ENCODE assay signal across 22 cellular contexts in the genomic region with DNA sequence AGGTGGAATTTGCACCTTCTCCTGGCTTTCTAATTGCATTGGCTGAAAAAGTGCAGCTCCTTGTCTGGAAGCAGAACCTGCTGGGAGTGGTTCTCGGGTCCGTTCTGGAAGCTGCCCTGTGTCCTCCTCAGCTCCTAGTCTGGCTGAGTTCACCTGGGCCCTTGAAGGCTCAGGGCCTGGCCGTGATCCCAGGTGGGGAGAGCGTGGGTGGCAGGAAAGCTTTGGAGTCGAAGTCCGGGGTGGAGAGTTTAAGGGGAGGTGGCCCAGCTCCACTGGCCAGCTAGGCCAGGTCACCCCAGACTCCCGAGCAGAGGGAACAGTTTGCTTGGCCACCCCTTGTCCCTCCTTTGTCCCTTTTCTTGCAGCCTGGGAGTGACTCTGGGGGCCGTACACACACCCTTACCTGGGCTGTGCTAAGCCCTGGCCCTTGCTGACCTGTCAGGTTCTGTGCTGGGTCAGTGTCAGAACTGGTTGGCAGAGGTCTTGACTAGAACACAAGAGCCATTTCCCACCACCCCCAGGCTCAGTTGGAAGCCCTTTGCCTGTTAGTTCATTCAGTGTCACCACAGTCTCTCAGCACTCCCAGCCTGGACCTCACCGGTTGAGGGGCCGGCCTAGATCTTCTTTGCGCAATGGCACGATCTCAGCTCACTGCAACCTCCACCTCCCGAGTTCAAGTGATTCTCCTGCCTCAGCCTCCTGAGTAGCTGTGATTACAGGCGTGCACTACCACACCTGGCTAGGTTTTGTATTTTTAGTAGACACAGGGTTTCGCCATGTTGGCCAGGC. TPM values are rescaled to one million over a fixed set of nuclear protein-coding genes. Genes with fewer than 3 reads are reported as not detected.
A peak's percentile ranks its signal among the peaks of the same experiment; 100 is the strongest.
DNase-seq lines count a peak whose midpoint lies in the region; ATAC-seq, FAIRE-seq and TF ChIP-seq lines count a peak whose summit lies in the region.
"Had no signal": no experiment of that assay in that cellular context is flagged by ENCODE, and none has a peak within 500 bp of the region (broad histone marks: within the 10 kb centered on the region; RNA-seq: fewer than 3 reads in every experiment).

No MANE protein-coding gene starts in this region.

- H3K27me3 Mint-ChIP-seq in CD8-positive, alpha-beta memory T cell = no peaks in the 10 kb centered on the region
- H3K27me3 Mint-ChIP-seq: CD4-positive, CD25-positive, alpha-beta regulatory T cell had no signal

- TF ChIP-seq POLR2A in NB4 (IDR thresholded peaks at IDR 0.05; ENCODE audit: extremely low read depth, insufficient read length) = no peak

- H3K4me1 ChIP-seq in BLaER1 (peaks cover 90% of the 10 kb centered on the region), kidney (ENCODE audit: control insufficient read depth in 1 of 2, insufficient read depth in 1 of 2, low read depth in 1 of 2, low read length in 2 of 2) (peaks cover 14 to 25% of the 10 kb centered on the region in 2 donors), osteoblast (ENCODE audit: insufficient read depth, low read length) (peaks cover 19% of the 10 kb centered on the region)
- H3K4me1 ChIP-seq in CD8-positive, alpha-beta memory T cell (ENCODE audit: insufficient read depth, low read length) = no peaks in the 10 kb centered on the region

- no peak for FAIRE-seq in kidney (lab: Jason Lieb, UNC)
- FAIRE-seq: A549, D721Med, GM12892, GM19239 had no signal

- H3K27ac ChIP-seq in BLaER1 (no peak overlapping the region), kidney (ENCODE audit: low read depth in 2 of 2, low read length in 2 of 2) (peak overlapping the region; percentile 65 to 73), osteoblast (ENCODE audit: low read depth, low read length) (no peak overlapping the region)
- no peak overlapping the region for H3K27ac ChIP-seq in CD8-positive, alpha-beta memory T cell (ENCODE audit: low read depth, low read length)
- H3K27ac ChIP-seq: GM23248, Peyer's patch had no signal

- intact Hi-C loops in kidney (cut with DNase I) = no loop called here

- H4K20me1 ChIP-seq in BLaER1 = peaks cover 100% of the 10 kb centered on the region
- H4K20me1 ChIP-seq in osteoblast (ENCODE audit: insufficient read depth, low read length) = peaks cover 4% of the 10 kb centered on the region

- 0 out of 2 replicates have a peak overlapping the region, but pooled peaks have one; percentile 15 for H3K9ac ChIP-seq in BLaER1
- no peak overlapping the region for H3K9ac ChIP-seq in kidney (ENCODE audit: low read length in 2 of 2)
- H3K9ac ChIP-seq: GM23248 had no signal

- no peak for ATAC-seq in esophagus mucosa
- no peak for ATAC-seq in HG03565 (IDR thresholded peaks at IDR 0.05; ENCODE audit: unreplicated experiment)
- ATAC-seq: A549 had no signal

- DNase-seq in NB4 (ENCODE audit: low read depth) (peak; percentile 32), kidney (no peak), osteoblast (ENCODE audit: insufficient read length, low spot score, missing footprints) (peak; percentile 51)
- no peak for DNase-seq in CD8-positive, alpha-beta memory T cell
- no peak for DNase-seq in central memory CD4-positive, alpha-beta T cell
- DNase-seq: CD4-positive, CD25-positive, alpha-beta regulatory T cell; DND-41; GDM1; GM23248; NCI-H1092 treated with DMSO at 0.1 percent for 48 hours; NCI-H1694 treated with DMSO at 0.1 percent for 48 hours; NCI-H510A; NCI-H82; Peyer's patch; SHP77 had no signal

- no peak overlapping the region for H2AFZ ChIP-seq in osteoblast (ENCODE audit: low read length)
- H2AFZ ChIP-seq: GM23248 had no signal

- H3K9me3 ChIP-seq in BLaER1 (peaks cover 7% of the 10 kb centered on the region; the same call in 1 of the 2 replicates), kidney (ENCODE audit: control insufficient read depth in 1 of 2, low read length in 2 of 2) (no peaks in the 10 kb centered on the region), osteoblast (ENCODE audit: low read depth, low read length) (no peaks in the 10 kb centered on the region)
- H3K9me3 ChIP-seq in CD8-positive, alpha-beta memory T cell (ENCODE audit: low read length) = no peaks in the 10 kb centered on the region
- H3K9me3 ChIP-seq: Peyer's patch had no signal

- H3K36me3 Mint-ChIP-seq in CD8-positive, alpha-beta memory T cell = peaks cover 0 to 1% (median 0%) of the 10 kb centered on the region in 3 donors

- H3K4me1 Mint-ChIP-seq in CD8-positive, alpha-beta memory T cell = no peaks in the 10 kb centered on the region

- H3K79me2 ChIP-seq in osteoblast (ENCODE audit: insufficient read depth, low read length) = no peaks in the 10 kb centered on the region

- no peak overlapping the region for H3K27ac Mint-ChIP-seq in CD8-positive, alpha-beta memory T cell
- H3K27ac Mint-ChIP-seq: CD4-positive, CD25-positive, alpha-beta regulatory T cell had no signal

- TF ChIP-seq CTCF in NB4 (IDR thresholded peaks at IDR 0.05; ENCODE audit: low read depth, low read length) (no peak), kidney (IDR thresholded peaks at IDR 0.05; ENCODE audit: borderline replicate concordance, extremely low read depth, insufficient read depth) (no peak), osteoblast (IDR thresholded peaks at IDR 0.05; ENCODE audit: extremely low read depth, low read depth, low read length) (no peak)

- H3K4me3 Mint-ChIP-seq in CD8-positive, alpha-beta memory T cell = no peak overlapping the region

- H3K9me3 Mint-ChIP-seq in CD8-positive, alpha-beta memory T cell = no peaks in the 10 kb centered on the region
- H3K9me3 Mint-ChIP-seq: CD4-positive, CD25-positive, alpha-beta regulatory T cell had no signal

- POLR2A ChIA-PET in CD8-positive, alpha-beta memory T cell (lab: Charles Lee) = no interaction called here

- H3K4me2 ChIP-seq in BLaER1 (peak overlapping the region; percentile 67), osteoblast (ENCODE audit: insufficient read depth, low read length) (no peak overlapping the region)
- H3K4me2 ChIP-seq: A549 had no signal

- H3K36me3 ChIP-seq in BLaER1 = peaks cover 88% of the 10 kb centered on the region
- no peaks in the 10 kb centered on the region for H3K36me3 ChIP-seq in kidney (ENCODE audit: control insufficient read depth in 1 of 2, insufficient read depth in 2 of 2, low read length in 2 of 2)
- H3K36me3 ChIP-seq in osteoblast (ENCODE audit: insufficient read depth, low read length) = no peaks in the 10 kb centered on the region
- no peaks in the 10 kb centered on the region for H3K36me3 ChIP-seq in CD8-positive, alpha-beta memory T cell (ENCODE audit: insufficient read depth, low read length)

- H3K27me3 ChIP-seq in BLaER1 (no peaks in the 10 kb centered on the region), osteoblast (ENCODE audit: insufficient read depth, low read length) (no peaks in the 10 kb centered on the region)
- no peaks in the 10 kb centered on the region for H3K27me3 ChIP-seq in CD8-positive, alpha-beta memory T cell (ENCODE audit: insufficient read depth, low read length, poor library complexity, severe bottlenecking)
- H3K27me3 ChIP-seq: Peyer's patch had no signal

- CTCF ChIA-PET in CD8-positive, alpha-beta memory T cell (lab: Charles Lee) = no interaction called here

- no peak overlapping the region for H3K4me3 ChIP-seq in BLaER1
- no peak overlapping the region for H3K4me3 ChIP-seq in NB4 (ENCODE audit: low read depth, low read length)
- no peak overlapping the region for H3K4me3 ChIP-seq in kidney (ENCODE audit: low read length in 2 of 2)
- no peak overlapping the region for H3K4me3 ChIP-seq in osteoblast (ENCODE audit: insufficient read depth, low read length)
- H3K4me3 ChIP-seq in CD8-positive, alpha-beta memory T cell (ENCODE audit: low read length) = no peak overlapping the region
- H3K4me3 ChIP-seq: A549, GM23248, Peyer's patch had no signal

RNA-seq across cellular contexts. Expression of gene LRP5, which starts 37.3 kb away (rescaled TPM):
- 71.3 TPM for total RNA-seq in kidney
- polyA plus RNA-seq in kidney (ENCODE audit: insufficient read depth, low read depth, low replicate concordance) = 55.4 TPM
- 16.3 and 18.6 TPM in 2 replicates for total RNA-seq in osteoblast
- 1 to 10 TPM; 7.5 to 9.9 TPM for total RNA-seq in CD8-positive, alpha-beta memory T cell
- polyA plus RNA-seq in CD8-positive, alpha-beta memory T cell = 0.68 TPM
- total RNA-seq in esophagus mucosa = 15.9 TPM

Comparison
In these comparisons a context has a peak if more than half of its experiments do, and no peak if none do; other contexts are left out.
1. H3K27ac ChIP-seq: peak in kidney (2 of 2); none in BLaER1 (single experiment), osteoblast (single experiment) and CD8-positive, alpha-beta memory T cell (single experiment).
2. DNase-seq: peak in NB4 (single experiment) and osteoblast (single experiment); none in kidney (single experiment), CD8-positive, alpha-beta memory T cell (0 of 5) and central memory CD4-positive, alpha-beta T cell (single experiment).